In genomic region chr4:165384608-165385007, GRCh38 we compare ENCODE assay signal across 12 cellular contexts. TPM values are rescaled to one million over a fixed set of nuclear protein-coding genes. Genes with fewer than 3 reads are reported as not detected.
DNase-seq lines count a peak whose midpoint lies in the region; ATAC-seq and TF ChIP-seq lines count a peak whose summit lies in the region.
"Had no signal": no experiment of that assay in that cellular context is flagged by ENCODE, and none has a peak within 500 bp of the region (broad histone marks: within the 10 kb centered on the region; RNA-seq: fewer than 3 reads in every experiment).

No MANE protein-coding gene starts in this region.

- no peaks in the 10 kb centered on the region for H3K36me3 Mint-ChIP-seq in GM23338 (ENCODE audit: low read depth)
- no peaks in the 10 kb centered on the region for H3K36me3 Mint-ChIP-seq in mesothelial cell of epicardium
- no peaks in the 10 kb centered on the region for H3K36me3 Mint-ChIP-seq in activated T-helper 1 cell treated with anti-CD3 and anti-CD28 coated beads, Interleukin-12 subunit alpha, Interleukin-12 subunit beta, Interleukin-2, Interleukin-4 antibody, amounts not matched to agents 30 ng/mL and 10 ng/mL and 1 ng/mL, durations not matched to agents 14 hours and 24 hours and 36 hours (ENCODE audit: low read depth)
- H3K36me3 Mint-ChIP-seq in CD4-positive, alpha-beta memory T cell, result no peaks in the 10 kb centered on the region
- H3K36me3 Mint-ChIP-seq: natural killer cell treated with Interleukin-12 subunit alpha and Interleukin-12 subunit beta and Interleukin-15 and Interleukin-18, amount 100 ng/mL, for 72 hours had no signal

- peak; percentile 33 for DNase-seq in GM23338 (ENCODE audit: low spot score)
- peak; percentile 85 for DNase-seq in NCI-H2171 treated with DMSO at 0.1 percent for 48 hours (lab: John Stamatoyannopoulos, UW)
- DNase-seq in brain pericyte (ENCODE audit: low read depth, low spot score), result peak; percentile 65
- no peak for DNase-seq in mesothelial cell of epicardium (ENCODE audit: low spot score in 2 of 2, unreplicated experiment in 2 of 2)
- DNase-seq in activated T-helper 1 cell treated with anti-CD3 and anti-CD28 coated beads, Interleukin-12 subunit alpha, Interleukin-12 subunit beta, Interleukin-2, Interleukin-4 antibody, amounts not matched to agents 30 ng/mL and 10 ng/mL and 1 ng/mL, durations not matched to agents 14 hours and 24 hours and 36 hours (ENCODE audit: low spot score), result no peak
- no peak for DNase-seq in COLO829 (ENCODE audit: low spot score)
- DNase-seq in CD4-positive, alpha-beta memory T cell, result no peak
- DNase-seq: activated CD4-positive, alpha-beta T cell treated with anti-CD3 and anti-CD28 coated beads for 48 hours; adrenal gland had no signal

- H3K27ac Mint-ChIP-seq in GM23338 (no peak overlapping the region), mesothelial cell of epicardium (peak overlapping the region; percentile 89)
- H3K27ac Mint-ChIP-seq in activated T-helper 1 cell treated with anti-CD3 and anti-CD28 coated beads, Interleukin-12 subunit alpha, Interleukin-12 subunit beta, Interleukin-2, Interleukin-4 antibody, amounts not matched to agents 30 ng/mL and 10 ng/mL and 1 ng/mL, durations not matched to agents 14 hours and 24 hours and 36 hours, result no peak overlapping the region
- no peak overlapping the region for H3K27ac Mint-ChIP-seq in CD4-positive, alpha-beta memory T cell
- H3K27ac Mint-ChIP-seq: natural killer cell treated with Interleukin-12 subunit alpha and Interleukin-12 subunit beta and Interleukin-15 and Interleukin-18, amount 100 ng/mL, for 72 hours had no signal

- POLR2A ChIA-PET in CD4-positive, alpha-beta memory T cell (lab: Charles Lee; ENCODE audit: partially characterized antibody), result no interaction called here

- ATAC-seq in GM23338 (peak; percentile 33; the same call in 1 of the 3 replicates), GM18498 (IDR thresholded peaks at IDR 0.05; ENCODE audit: unreplicated experiment) (no peak)
- ATAC-seq: natural killer cell treated with Interleukin-12 subunit alpha and Interleukin-12 subunit beta and Interleukin-15 and Interleukin-18, amount 100 ng/mL, for 72 hours had no signal

- no peak overlapping the region for H3K4me3 Mint-ChIP-seq in GM23338
- no peak overlapping the region for H3K4me3 Mint-ChIP-seq in mesothelial cell of epicardium
- H3K4me3 Mint-ChIP-seq in activated T-helper 1 cell treated with anti-CD3 and anti-CD28 coated beads, Interleukin-12 subunit alpha, Interleukin-12 subunit beta, Interleukin-2, Interleukin-4 antibody, amounts not matched to agents 30 ng/mL and 10 ng/mL and 1 ng/mL, durations not matched to agents 14 hours and 24 hours and 36 hours, result no peak overlapping the region
- H3K4me3 Mint-ChIP-seq in CD4-positive, alpha-beta memory T cell, result no peak overlapping the region
- H3K4me3 Mint-ChIP-seq: natural killer cell treated with Interleukin-12 subunit alpha and Interleukin-12 subunit beta and Interleukin-15 and Interleukin-18, amount 100 ng/mL, for 72 hours had no signal

- H3K4me3 ChIP-seq in GM23338, result no peak overlapping the region
- no peak overlapping the region for H3K4me3 ChIP-seq in CD4-positive, alpha-beta memory T cell (ENCODE audit: low read length in 2 of 2)
- H3K4me3 ChIP-seq: adrenal gland had no signal

- intact Hi-C loops in activated T-helper 1 cell treated with anti-CD3 and anti-CD28 coated beads, Interleukin-12 subunit alpha, Interleukin-12 subunit beta, Interleukin-2, Interleukin-4 antibody, amounts not matched to agents 30 ng/mL and 10 ng/mL and 1 ng/mL, durations not matched to agents 14 hours and 24 hours and 36 hours (cut with micrococcal nuclease), result no loop called here
- intact Hi-C loops in CD4-positive, alpha-beta memory T cell (cut with micrococcal nuclease), result no loop called here

- H3K9me3 Mint-ChIP-seq in GM23338 (no peaks in the 10 kb centered on the region), mesothelial cell of epicardium (no peaks in the 10 kb centered on the region)
- no peaks in the 10 kb centered on the region for H3K9me3 Mint-ChIP-seq in activated T-helper 1 cell treated with anti-CD3 and anti-CD28 coated beads, Interleukin-12 subunit alpha, Interleukin-12 subunit beta, Interleukin-2, Interleukin-4 antibody, amounts not matched to agents 30 ng/mL and 10 ng/mL and 1 ng/mL, durations not matched to agents 14 hours and 24 hours and 36 hours
- no peaks in the 10 kb centered on the region for H3K9me3 Mint-ChIP-seq in CD4-positive, alpha-beta memory T cell
- H3K9me3 Mint-ChIP-seq: natural killer cell treated with Interleukin-12 subunit alpha and Interleukin-12 subunit beta and Interleukin-15 and Interleukin-18, amount 100 ng/mL, for 72 hours had no signal

- TF ChIP-seq CTCF in GM23338 (conservative IDR thresholded peaks at IDR 0.05; ENCODE audit: low read depth in 2 of 2), result peak; percentile 53 to 58
- peak; percentile 15 for TF ChIP-seq CTCF in mesothelial cell of epicardium (IDR thresholded peaks at IDR 0.05; ENCODE audit: unreplicated experiment)

- CTCF ChIA-PET in CD4-positive, alpha-beta memory T cell (lab: Charles Lee; ENCODE audit: partially characterized antibody), result interaction anchor here (1.3 kb wide), 1 partner anchor 35 kb away, joined by 3 read pairs; no protein-coding TSS in a partner anchor

- H2AFZ ChIP-seq in GM23338, result no peak overlapping the region

- H3K4me1 Mint-ChIP-seq in GM23338, result peaks cover 31% of the 10 kb centered on the region
- peaks cover 76% of the 10 kb centered on the region for H3K4me1 Mint-ChIP-seq in mesothelial cell of epicardium
- H3K4me1 Mint-ChIP-seq in activated T-helper 1 cell treated with anti-CD3 and anti-CD28 coated beads, Interleukin-12 subunit alpha, Interleukin-12 subunit beta, Interleukin-2, Interleukin-4 antibody, amounts not matched to agents 30 ng/mL and 10 ng/mL and 1 ng/mL, durations not matched to agents 14 hours and 24 hours and 36 hours (ENCODE audit: low read depth), result no peaks in the 10 kb centered on the region
- peaks cover 0 to 5% (median 0%) of the 10 kb centered on the region in 4 donors for H3K4me1 Mint-ChIP-seq in CD4-positive, alpha-beta memory T cell

- no peaks in the 10 kb centered on the region for H3F3A ChIP-seq in GM23338 (replicated peaks; ENCODE audit: low read depth)

- no peaks in the 10 kb centered on the region for H3K79me2 ChIP-seq in GM23338 (replicated peaks; ENCODE audit: insufficient read depth)

- H4K20me1 ChIP-seq in GM23338 (replicated peaks; ENCODE audit: insufficient read depth), result no peaks in the 10 kb centered on the region

- H3K27me3 Mint-ChIP-seq in GM23338 (ENCODE audit: insufficient read depth, low read depth, poor library complexity), result peaks cover 4% of the 10 kb centered on the region
- H3K27me3 Mint-ChIP-seq in mesothelial cell of epicardium (ENCODE audit: low read depth), result peaks cover 4% of the 10 kb centered on the region
- peaks cover 51% of the 10 kb centered on the region for H3K27me3 Mint-ChIP-seq in activated T-helper 1 cell treated with anti-CD3 and anti-CD28 coated beads, Interleukin-12 subunit alpha, Interleukin-12 subunit beta, Interleukin-2, Interleukin-4 antibody, amounts not matched to agents 30 ng/mL and 10 ng/mL and 1 ng/mL, durations not matched to agents 14 hours and 24 hours and 36 hours (ENCODE audit: insufficient read depth)
- peaks cover 20 to 39% of the 10 kb centered on the region in 2 donors for H3K27me3 Mint-ChIP-seq in CD4-positive, alpha-beta memory T cell

- H3K27me3 ChIP-seq in GM23338 (ENCODE audit: insufficient read depth), result peaks cover 11% of the 10 kb centered on the region
- peaks cover 5% of the 10 kb centered on the region for H3K27me3 ChIP-seq in CD4-positive, alpha-beta memory T cell (ENCODE audit: insufficient read depth, low read length)
- H3K27me3 ChIP-seq: adrenal gland had no signal

- H3K36me3 ChIP-seq in GM23338 (ENCODE audit: insufficient read depth), result no peaks in the 10 kb centered on the region
- no peaks in the 10 kb centered on the region for H3K36me3 ChIP-seq in CD4-positive, alpha-beta memory T cell (ENCODE audit: insufficient read depth, low read length)
- H3K36me3 ChIP-seq: adrenal gland had no signal

- no peaks in the 10 kb centered on the region for H3K9me2 ChIP-seq in GM23338 (ENCODE audit: insufficient read depth)

- H3K4me1 ChIP-seq in GM23338 (ENCODE audit: insufficient read depth), result peaks cover 12% of the 10 kb centered on the region
- no peaks in the 10 kb centered on the region for H3K4me1 ChIP-seq in CD4-positive, alpha-beta memory T cell (ENCODE audit: insufficient read depth, low read length)

- no peaks in the 10 kb centered on the region for H3K9me3 ChIP-seq in CD4-positive, alpha-beta memory T cell (ENCODE audit: control insufficient read depth in 1 of 2, low read length in 2 of 2)
- H3K9me3 ChIP-seq: adrenal gland had no signal

- no peak overlapping the region for H3K27ac ChIP-seq in GM23338 (ENCODE audit: low read depth)
- H3K27ac ChIP-seq in CD4-positive, alpha-beta memory T cell (ENCODE audit: low read depth, low read length), result no peak overlapping the region
- H3K27ac ChIP-seq: adrenal gland, RWPE1 had no signal

- no peak overlapping the region for H3K4me2 ChIP-seq in GM23338

RNA-seq across cellular contexts. Expression of gene CPE, which starts 5.8 kb away (rescaled TPM):
- total RNA-seq in GM23338 (2014; rRNA removed; shearing (Covaris generic)), result 16.5 and 18.5 TPM in 2 replicates
- polyA plus RNA-seq in GM23338 (2016; fragmentation: Nextera tagmentation; extraction: Ambion mirVana), result 8.8 and 10.3 TPM in 2 replicates
- 93.8 to 105 TPM (median 94.1 TPM) in 3 replicates for total RNA-seq in mesothelial cell of epicardium
- total RNA-seq in activated T-helper 1 cell treated with anti-CD3 and anti-CD28 coated beads, Interleukin-12 subunit alpha, Interleukin-12 subunit beta, Interleukin-2, Interleukin-4 antibody, amounts not matched to agents 30 ng/mL and 10 ng/mL and 1 ng/mL, durations not matched to agents 14 hours and 24 hours and 36 hours, result 0.07 TPM in 1 of 2 replicates, not detected in the other
- total RNA-seq in CD4-positive, alpha-beta memory T cell, result not detected
- polyA plus RNA-seq in CD4-positive, alpha-beta memory T cell, result not detected
- total RNA-seq: natural killer cell treated with Interleukin-12 subunit alpha and Interleukin-12 subunit beta and Interleukin-15 and Interleukin-18, amount 100 ng/mL, for 72 hours had no signal

RNA-seq across cellular contexts. Expression of gene MSMO1, which starts 57.1 kb away (rescaled TPM):
- 272 and 274 TPM in 2 replicates for total RNA-seq in GM23338 (2014; rRNA removed; shearing (Covaris generic))
- polyA plus RNA-seq in GM23338 (2016; fragmentation: Nextera tagmentation; extraction: Ambion mirVana), result 118 and 145 TPM in 2 replicates
- total RNA-seq in mesothelial cell of epicardium, result 51.8 to 54.4 TPM (median 54.2 TPM) in 3 replicates
- total RNA-seq in activated T-helper 1 cell treated with anti-CD3 and anti-CD28 coated beads, Interleukin-12 subunit alpha, Interleukin-12 subunit beta, Interleukin-2, Interleukin-4 antibody, amounts not matched to agents 30 ng/mL and 10 ng/mL and 1 ng/mL, durations not matched to agents 14 hours and 24 hours and 36 hours, result 74.1 and 93.1 TPM in 2 replicates
- 10 to 100 TPM; 24.4 to 24.8 TPM for total RNA-seq in CD4-positive, alpha-beta memory T cell
- 10 to 100 TPM; 28.5 to 34.0 TPM for polyA plus RNA-seq in CD4-positive, alpha-beta memory T cell

Comparison
In these comparisons a context has a peak if more than half of its experiments do, and no peak if none do; other contexts are left out.
1. DNase-seq: peak in GM23338 (single experiment), NCI-H2171 treated with DMSO at 0.1 percent for 48 hours (single experiment) and brain pericyte (single experiment); none in mesothelial cell of epicardium (0 of 2), activated T-helper 1 cell treated with anti-CD3 and anti-CD28 coated beads, Interleukin-12 subunit alpha, Interleukin-12 subunit beta, Interleukin-2, Interleukin-4 antibody, amounts not matched to agents 30 ng/mL and 10 ng/mL and 1 ng/mL, durations not matched to agents 14 hours and 24 hours and 36 hours (single experiment), COLO829 (single experiment) and CD4-positive, alpha-beta memory T cell (0 of 5).
2. RNA of gene CPE, which starts 5.8 kb away (total RNA-seq): 93.8 to 105 TPM in mesothelial cell of epicardium and 16.5 to 18.5 TPM in GM23338; not detected in CD4-positive, alpha-beta memory T cell and 0.07 TPM in activated T-helper 1 cell treated with anti-CD3 and anti-CD28 coated beads, Interleukin-12 subunit alpha, Interleukin-12 subunit beta, Interleukin-2, Interleukin-4 antibody, amounts not matched to agents 30 ng/mL and 10 ng/mL and 1 ng/mL, durations not matched to agents 14 hours and 24 hours and 36 hours; every median in the first group is over 10 times any median in the second.